23 cellular contexts compared by ENCODE assay signal in the genomic region with DNA sequence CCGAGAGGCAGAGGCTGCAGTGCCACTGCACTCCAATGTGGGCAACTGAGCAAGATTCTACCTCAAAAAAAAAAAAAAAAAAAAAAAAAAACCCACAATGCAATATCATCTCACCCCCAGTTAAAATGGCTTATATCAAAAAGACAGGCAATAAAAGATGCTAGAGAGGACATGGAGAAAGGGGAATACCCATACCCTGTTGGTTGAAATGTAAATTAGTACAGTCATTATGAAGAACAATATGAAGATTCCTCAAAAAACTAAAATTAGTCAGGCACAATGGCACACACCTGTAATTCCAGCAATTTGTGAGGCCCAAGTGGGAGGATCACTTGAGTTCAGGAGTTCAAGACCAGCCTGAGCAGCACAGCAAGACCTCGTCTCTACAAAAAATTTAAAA.
"Had no signal": no experiment of that assay in that cellular context is flagged by ENCODE, and none has a peak within 500 bp of the region (broad histone marks: within the 10 kb centered on the region; RNA-seq: fewer than 3 reads in every experiment).

No MANE protein-coding gene starts in this region.

- H3K27me3 ChIP-seq: adrenal gland, MG63, Peyer's patch, SJCRH30 had no signal

- H3K27ac Mint-ChIP-seq: activated CD4-positive, alpha-beta memory T cell treated with anti-CD3 and anti-CD28 coated beads, Interleukin-2, amount 10 ng/mL, durations not matched to agents 7 days and 5 days; activated CD4-positive, alpha-beta T cell treated with anti-CD3 and anti-CD28 coated beads, Interleukin-2, amount 10 ng/mL, durations not matched to agents 7 days and 5 days; activated naive CD4-positive, alpha-beta T cell treated with anti-CD3 and anti-CD28 coated beads, Interleukin-2, amount 10 ng/mL, durations not matched to agents 7 days and 5 days; activated naive CD8-positive, alpha-beta T cell treated with anti-CD3 and anti-CD28 coated beads, Interleukin-2, amount 10 ng/mL, durations not matched to agents 7 days and 5 days had no signal

- H3K4me1 ChIP-seq: Peyer's patch, SJCRH30 had no signal

- H3K9me3 Mint-ChIP-seq: activated T-cell treated with anti-CD3 and anti-CD28 coated beads, Interleukin-2, amount 50 U/mL, for 4 hours had no signal

- ATAC-seq: activated CD4-positive, CD25-positive, alpha-beta regulatory T cell treated with anti-CD3 and anti-CD28 coated beads, Interleukin-2, amount 50 U/mL, for 24 hours; activated T-cell treated with anti-CD3 and anti-CD28 coated beads, Interleukin-2, amount 50 U/mL, for 4 hours had no signal

- H3K4me3 Mint-ChIP-seq: activated CD4-positive, alpha-beta memory T cell treated with anti-CD3 and anti-CD28 coated beads, Interleukin-2, amount 10 ng/mL, durations not matched to agents 7 days and 5 days; activated CD4-positive, alpha-beta T cell treated with anti-CD3 and anti-CD28 coated beads, Interleukin-2, amount 10 ng/mL, durations not matched to agents 7 days and 5 days; activated naive CD4-positive, alpha-beta T cell treated with anti-CD3 and anti-CD28 coated beads, Interleukin-2, amount 10 ng/mL, durations not matched to agents 7 days and 5 days; activated naive CD8-positive, alpha-beta T cell treated with anti-CD3 and anti-CD28 coated beads, Interleukin-2, amount 10 ng/mL, durations not matched to agents 7 days and 5 days; activated T-cell treated with anti-CD3 and anti-CD28 coated beads, Interleukin-2, amount 50 U/mL, for 4 hours had no signal

- H3K27me3 Mint-ChIP-seq: activated CD4-positive, alpha-beta memory T cell treated with anti-CD3 and anti-CD28 coated beads, Interleukin-2, amount 10 ng/mL, durations not matched to agents 7 days and 5 days; activated CD4-positive, alpha-beta T cell treated with anti-CD3 and anti-CD28 coated beads, Interleukin-2, amount 10 ng/mL, durations not matched to agents 7 days and 5 days; activated naive CD4-positive, alpha-beta T cell treated with anti-CD3 and anti-CD28 coated beads, Interleukin-2, amount 10 ng/mL, durations not matched to agents 7 days and 5 days; activated naive CD8-positive, alpha-beta T cell treated with anti-CD3 and anti-CD28 coated beads, Interleukin-2, amount 10 ng/mL, durations not matched to agents 7 days and 5 days had no signal

- H3K36me3 ChIP-seq: adrenal gland, MG63, Peyer's patch, SJCRH30, WERI-Rb-1 had no signal

- H3K4me3 ChIP-seq: adrenal gland, MG63, Peyer's patch, SJCRH30 had no signal

- H3K9me3 ChIP-seq: adrenal gland, MG63, Peyer's patch, SJCRH30, SK-N-SH had no signal

- DNase-seq: activated CD4-positive, alpha-beta memory T cell treated with anti-CD3 and anti-CD28 coated beads, Interleukin-2, amount 10 ng/mL, durations not matched to agents 7 days and 5 days; activated CD4-positive, alpha-beta T cell treated with anti-CD3 and anti-CD28 coated beads, Interleukin-2, amount 10 ng/mL, durations not matched to agents 7 days and 5 days; activated CD8-positive, alpha-beta memory T cell treated with anti-CD3 and anti-CD28 coated beads, Interleukin-2, amount 50 U/mL, for 48 hours; activated gamma-delta T cell; activated naive CD4-positive, alpha-beta T cell treated with anti-CD3 and anti-CD28 coated beads, Interleukin-2, amount 10 ng/mL, durations not matched to agents 7 days and 5 days; activated naive CD8-positive, alpha-beta T cell treated with anti-CD3 and anti-CD28 coated beads, Interleukin-2, amount 10 ng/mL, durations not matched to agents 7 days and 5 days; activated T-cell treated with anti-CD3 and anti-CD28 coated beads, Interleukin-2, amount 50 U/mL, for 4 hours; adrenal gland; anterior cingulate cortex; MG63; NCI-H1105; NCI-H1436; NCI-H1694 treated with DMSO at 0.1 percent for 48 hours; NCI-H2029 treated with DMSO at 0.1 percent for 48 hours; NCI-H446; NCI-H524; Peyer's patch; Right ventricle myocardium superior; SJCRH30; SK-N-SH; T-helper 1 cell; WERI-Rb-1 had no signal
